9 cellular contexts compared by ENCODE assay signal in the genomic region with DNA sequence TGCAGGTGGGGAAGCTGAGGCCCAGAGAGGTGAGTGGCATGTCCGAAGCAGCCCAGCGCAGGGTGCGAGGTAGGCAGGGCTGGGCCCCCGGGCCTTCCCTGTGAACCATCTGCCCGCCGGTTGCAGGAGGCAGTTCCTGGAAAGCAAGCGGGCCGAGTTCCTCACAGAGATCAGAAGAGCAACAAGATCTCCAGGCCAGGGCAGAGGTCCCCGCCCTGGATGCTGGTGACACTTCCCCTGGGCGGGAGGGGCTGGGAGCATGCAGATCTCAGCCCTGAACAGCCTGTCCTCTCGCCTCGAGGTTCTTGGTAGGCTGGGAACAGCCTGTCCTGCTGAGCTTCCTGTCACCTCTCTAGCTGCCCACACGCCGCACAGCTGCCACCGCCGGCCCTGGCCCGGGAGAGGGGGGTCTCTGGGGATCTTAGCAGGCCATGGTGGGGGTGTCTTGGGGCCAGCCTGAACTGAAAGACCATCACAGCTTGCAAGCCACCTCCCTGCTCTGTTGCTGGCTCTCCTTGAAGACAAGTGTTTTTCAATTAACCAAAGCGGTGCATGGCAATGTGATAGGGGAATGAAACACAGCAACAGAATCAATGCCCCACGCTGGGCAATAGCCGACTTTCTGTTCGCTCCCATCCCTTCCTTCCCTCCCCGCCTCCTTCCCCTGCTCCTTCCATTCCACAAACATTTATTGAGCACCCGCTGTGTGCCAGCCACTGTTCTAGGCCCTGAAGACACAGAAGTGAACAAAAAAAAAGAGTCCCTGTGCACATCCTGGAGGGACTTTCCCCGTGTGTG. TPM values are rescaled to one million over a fixed set of nuclear protein-coding genes. Genes with fewer than 3 reads are reported as not detected.
DNase-seq lines count a peak whose midpoint lies in the region; ATAC-seq and TF ChIP-seq lines count a peak whose summit lies in the region.
"Had no signal": no experiment of that assay in that cellular context is flagged by ENCODE, and none has a peak within 500 bp of the region (broad histone marks: within the 10 kb centered on the region; RNA-seq: fewer than 3 reads in every experiment).

No MANE protein-coding gene starts in this region.

- peaks cover 5% of the 10 kb centered on the region for H3K27me3 Mint-ChIP-seq in MCF 10A (ENCODE audit: insufficient read depth, unreplicated experiment)

- WGBS in esophagus muscularis mucosa = 69% methylated on average over 24 of the region's 24 CpGs

- H3K9me3 ChIP-seq in esophagus muscularis mucosa = peaks cover 0 to under 1% (median 0%) of the 10 kb centered on the region in 4 donors

- H3K27ac Mint-ChIP-seq in MCF 10A (ENCODE audit: low read depth, unreplicated experiment) = no peak overlapping the region

- H3K4me3 ChIP-seq in HL-60 (replicated peaks; ENCODE audit: insufficient read depth, low read length) (no peak overlapping the region), esophagus muscularis mucosa (no peak overlapping the region), skin epidermis (no peak overlapping the region)

- ATAC-seq in GM18517 (IDR thresholded peaks at IDR 0.05; ENCODE audit: unreplicated experiment) = peak; percentile 47

- no peak for TF ChIP-seq CTCF in HL-60 (IDR thresholded peaks at IDR 0.05; ENCODE audit: insufficient read depth, low read length)
- no peak for TF ChIP-seq CTCF in esophagus muscularis mucosa (IDR thresholded peaks at IDR 0.05)
- TF ChIP-seq CTCF in MCF 10A (IDR thresholded peaks at IDR 0.05; ENCODE audit: unreplicated experiment) = no peak

- POLR2A ChIA-PET in MCF 10A (lab: Yijun Ruan, JAX) = interaction anchor here (0.6 kb wide), 2 partner anchors 16 to 21 kb away, joined by 3 read pairs; no protein-coding TSS in a partner anchor

- TF ChIP-seq EP300 in esophagus muscularis mucosa (IDR thresholded peaks at IDR 0.05) = peak; percentile 84

- CTCF ChIA-PET in MCF 10A (lab: Yijun Ruan, JAX) = interaction anchor here (0.6 to 1.3 kb wide), 3 partner anchors 16 to 260 kb away, joined by 3 to 4 read pairs (median 3); no protein-coding TSS in a partner anchor

- H3K36me3 Mint-ChIP-seq in MCF 10A (ENCODE audit: insufficient read depth, unreplicated experiment) = no peaks in the 10 kb centered on the region

- no peak for TF ChIP-seq POLR2A in esophagus muscularis mucosa (IDR thresholded peaks at IDR 0.05; ENCODE audit: low read depth)

- H3K4me1 ChIP-seq in esophagus muscularis mucosa = peaks cover 9 to 27% (median 18%) of the 10 kb centered on the region in 4 donors

- H3K36me3 ChIP-seq in esophagus muscularis mucosa = no peaks in the 10 kb centered on the region

- DNase-seq in HL-60 (ENCODE audit: low read depth in 1 of 2, low spot score in 1 of 2) = peak; percentile 78 to 83
- DNase-seq in activated CD4-positive, alpha-beta T cell treated with anti-CD3 and anti-CD28 coated beads, Interleukin-2, amount 50 U/mL, for 24 hours (ENCODE audit: low read depth in 1 of 2, low spot score in 1 of 2) = peak; percentile 21 to 43
- DNase-seq in esophagus muscularis mucosa (ENCODE audit: extremely low spot score) = peak; percentile 95
- no peak for DNase-seq in occipital lobe (lab: John Stamatoyannopoulos, UW)
- no peak for DNase-seq in MCF 10A (ENCODE audit: unreplicated experiment)
- DNase-seq in NCI-H1436 treated with DMSO at 0.1 percent for 48 hours (lab: John Stamatoyannopoulos, UW) = no peak

- H3K9me3 Mint-ChIP-seq in MCF 10A (ENCODE audit: unreplicated experiment) = no peaks in the 10 kb centered on the region

- H3K4me3 Mint-ChIP-seq in MCF 10A (ENCODE audit: unreplicated experiment) = no peak overlapping the region

- no peaks in the 10 kb centered on the region for H3K4me1 Mint-ChIP-seq in MCF 10A (ENCODE audit: insufficient read depth, unreplicated experiment)

- intact Hi-C loops in esophagus muscularis mucosa (cut with DNase I) (no loop called here), MCF 10A (cut with micrococcal nuclease) (no loop called here)

- no peaks in the 10 kb centered on the region for H3K27me3 ChIP-seq in HL-60 (ENCODE audit: insufficient read depth, poor library complexity, severe bottlenecking)
- no peaks in the 10 kb centered on the region for H3K27me3 ChIP-seq in esophagus muscularis mucosa

- H3K27ac ChIP-seq in HL-60 (replicated peaks) = peak overlapping the region; percentile 48
- peak overlapping the region; percentile 25 to 61 (median 54) for H3K27ac ChIP-seq in esophagus muscularis mucosa (replicated peaks in 1 of 4)
- H3K27ac ChIP-seq in skin epidermis = peak overlapping the region in 15 of 21 experiments; percentile 10 to 85 (median 60)

- no TSS peak for BruUV-seq in MCF 10A (replicated peaks; lab: Mats Ljungman, UMichigan)

RNA-seq across cellular contexts. Expression of a gene that starts 31.7 kb away (rescaled TPM):
- total RNA-seq in esophagus muscularis mucosa (10 to 100 TPM in 1 of 4 donors, 1 to 10 TPM in 3; 3.8 to 11.1 (median 6.1) TPM), occipital lobe (not detected), MCF 10A (2022) (1.4 and 1.6 TPM in 2 replicates)

RNA-seq across cellular contexts. Expression of a gene that starts 44.8 kb away (rescaled TPM):
- not detected for total RNA-seq in esophagus muscularis mucosa
- total RNA-seq in occipital lobe = not detected
- total RNA-seq in MCF 10A (2022) = not detected in 2 replicates
- total RNA-seq: dermis microvascular lymphatic vessel endothelial cell had no signal

RNA-seq across cellular contexts. Expression of a gene that starts 49.1 kb away (rescaled TPM):
- total RNA-seq in esophagus muscularis mucosa = not detected
- not detected for total RNA-seq in occipital lobe
- total RNA-seq in MCF 10A (2022) = not detected in 2 replicates
- total RNA-seq: dermis microvascular lymphatic vessel endothelial cell had no signal

RNA-seq across cellular contexts. Expression of a gene that starts 52.0 kb away (rescaled TPM):
- total RNA-seq in esophagus muscularis mucosa (not detected), occipital lobe (not detected), MCF 10A (2022) (not detected in 2 replicates)
- total RNA-seq: dermis microvascular lymphatic vessel endothelial cell had no signal

RNA-seq across cellular contexts. Expression of a gene that starts 56.8 kb away (rescaled TPM):
- total RNA-seq in esophagus muscularis mucosa (not detected), occipital lobe (not detected), MCF 10A (2022) (not detected in 2 replicates)
- total RNA-seq: dermis microvascular lymphatic vessel endothelial cell had no signal

Comparison
In these comparisons a context has a peak if more than half of its experiments do, and no peak if none do; other contexts are left out.
1. DNase-seq: peak in HL-60 (2 of 2), activated CD4-positive, alpha-beta T cell treated with anti-CD3 and anti-CD28 coated beads, Interleukin-2, amount 50 U/mL, for 24 hours (2 of 2) and esophagus muscularis mucosa (single experiment); none in occipital lobe (single experiment), MCF 10A (single experiment) and NCI-H1436 treated with DMSO at 0.1 percent for 48 hours (single experiment).
2. Peak in every context shown above with its lines, with median percentiles within 50 percentile points of each other: H3K27ac ChIP-seq.